24 cellular contexts compared by ENCODE assay signal in the genomic region with DNA sequence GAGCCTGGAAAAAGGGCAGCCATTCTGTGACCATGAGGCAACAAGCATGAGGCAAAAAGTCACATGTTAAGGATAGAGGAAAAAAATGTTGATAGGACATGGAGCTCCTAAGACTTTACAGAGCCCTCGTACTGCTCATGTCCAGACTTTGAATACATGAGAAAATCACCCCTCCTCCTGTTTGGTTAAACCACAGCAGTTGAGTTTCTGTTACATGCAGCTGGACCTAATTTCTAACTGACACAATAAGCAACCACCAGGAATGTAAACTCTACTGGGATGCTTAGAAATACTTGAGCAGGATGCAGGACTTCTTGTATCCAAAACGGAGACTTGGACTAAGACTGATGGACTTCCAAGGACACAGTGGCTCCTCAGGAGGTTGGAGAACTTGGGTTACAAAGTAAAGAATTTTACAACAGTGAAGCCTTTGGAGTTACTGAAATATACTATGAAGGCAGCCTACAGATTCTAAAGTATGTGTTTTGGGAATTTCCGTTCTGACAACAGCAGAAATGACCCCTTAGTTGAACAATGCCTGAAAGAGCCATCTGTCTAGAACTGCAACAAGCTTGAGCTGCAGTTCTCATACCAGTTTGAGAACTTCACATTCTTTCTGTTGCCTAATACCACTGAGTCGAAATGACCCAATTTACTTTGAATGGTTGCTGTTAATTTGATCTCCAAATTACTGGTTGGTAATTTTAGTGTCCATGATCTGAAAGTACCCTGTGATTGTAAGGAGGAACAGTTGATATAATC.
A peak's percentile ranks its signal among the peaks of the same experiment; 100 is the strongest.
DNase-seq lines count a peak whose midpoint lies in the region; ATAC-seq and TF ChIP-seq lines count a peak whose summit lies in the region.
"Had no signal": no experiment of that assay in that cellular context is flagged by ENCODE, and none has a peak within 500 bp of the region (broad histone marks: within the 10 kb centered on the region; RNA-seq: fewer than 3 reads in every experiment).

No MANE protein-coding gene starts in this region.

- no peak overlapping the region for H2AK5ac ChIP-seq in IMR-90 (ENCODE audit: low read depth, low read length)

- peak overlapping the region; percentile 68 for H2BK20ac ChIP-seq in IMR-90 (ENCODE audit: low read depth, low read length)

- no peaks in the 10 kb centered on the region for H3K9me3 ChIP-seq in IMR-90 (ENCODE audit: control insufficient read depth, insufficient read depth, low read length)
- H3K9me3 ChIP-seq: upper lobe of right lung had no signal

- H3K9ac ChIP-seq in IMR-90 (ENCODE audit: low read depth, low read length), result no peak overlapping the region
- H3K9ac ChIP-seq: BLaER1 treated with 17β-estradiol and CSF1 and Interleukin-3, amounts not matched to agents 10 nM and 100 nM had no signal

- POLR2A ChIA-PET in IMR-90 (lab: Charles Lee; ENCODE audit: unreplicated experiment), result interaction anchor here (0.6 kb wide), 1 partner anchor 439 kb away, joined by 3 read pairs; no protein-coding TSS in a partner anchor

- peak overlapping the region; percentile 33 for H3K14ac ChIP-seq in IMR-90 (replicated peaks; ENCODE audit: low read depth, low read length)

- peaks cover 5% of the 10 kb centered on the region for H3K4me1 ChIP-seq in IMR-90 (ENCODE audit: control insufficient read depth, insufficient read depth, low read length)
- H3K4me1 ChIP-seq: upper lobe of right lung had no signal

- ATAC-seq in IMR-90 (ENCODE audit: low read depth), result peak; percentile 90
- ATAC-seq: activated CD8-positive, alpha-beta T cell treated with anti-CD3 and anti-CD28 coated beads, Interleukin-2, amount 10 ng/mL, durations not matched to agents 7 days and 5 days; activated T-cell treated with anti-CD3 and anti-CD28 coated beads, Interleukin-2, amount 50 U/mL, for 4 hours; HepG2; sciatic nerve; upper lobe of right lung had no signal

- TF ChIP-seq RAD21 in IMR-90 (IDR thresholded peaks at IDR 0.05; ENCODE audit: low read length), result no peak

- no peaks in the 10 kb centered on the region for H3K36me3 ChIP-seq in IMR-90 (ENCODE audit: control insufficient read depth, insufficient read depth, low read length)
- H3K36me3 ChIP-seq: BLaER1 treated with 17β-estradiol and CSF1 and Interleukin-3, amounts not matched to agents 10 nM and 100 nM; stomach; upper lobe of right lung had no signal

- H4K91ac ChIP-seq in IMR-90 (ENCODE audit: insufficient read depth, low read depth, low read length), result peak overlapping the region; percentile 21; the same call in 1 of the 2 replicates

- peak overlapping the region; percentile 97 for H4K5ac ChIP-seq in IMR-90 (ENCODE audit: low read depth, low read length)

- H3K79me1 ChIP-seq in IMR-90 (ENCODE audit: low read depth in 1 of 2, low read length in 2 of 2), result no peaks in the 10 kb centered on the region

- no peak for TF ChIP-seq POLR2A in IMR-90 (IDR thresholded peaks at IDR 0.05; ENCODE audit: low read depth, low read length)

- peak overlapping the region; percentile 45 to 63; a peak in 3 of 4 replicates for H4K8ac ChIP-seq in IMR-90 (ENCODE audit: low read depth in 2 of 2, low read length in 2 of 2)

- DNase-seq in EH (ENCODE audit: low read depth), result peak; percentile 92
- DNase-seq in IMR-90, result peak; percentile 95
- DNase-seq in dedifferentiated amniotic fluid mesenchymal stem cell (ENCODE audit: extremely low spot score), result peak; percentile 75
- DNase-seq in non-pigmented ciliary epithelial cell (ENCODE audit: low read depth), result peak; percentile 60
- DNase-seq in NCI-H524 (lab: John Stamatoyannopoulos, UW), result no peak
- DNase-seq in T-helper 2 cell, result no peak
- no peak for DNase-seq in foreskin melanocyte
- DNase-seq: activated CD4-positive, CD25-positive, alpha-beta regulatory T cell; activated CD8-positive, alpha-beta T cell treated with anti-CD3 and anti-CD28 coated beads, Interleukin-2, amount 10 ng/mL, durations not matched to agents 7 days and 5 days; activated naive CD4-positive, alpha-beta T cell treated with anti-CD3 and anti-CD28 coated beads, Interleukin-2, amount 50 U/mL, for 16 hours; activated T-cell treated with anti-CD3 and anti-CD28 coated beads, Interleukin-2, amount 50 U/mL, for 4 hours; DMS 273 treated with DMSO at 0.1 percent for 48 hours; dorsolateral prefrontal cortex; erythroblast; GF-D8; GOT3; NCI-H526 treated with DMSO at 0.1 percent for 48 hours; PC-9; stimulated activated CD4-positive, alpha-beta T cell treated with anti-CD3 and anti-CD28 coated beads, Interleukin-2, amount 100 ng/mL, for 24 hours; stomach; upper lobe of right lung had no signal

- dilution Hi-C loops in IMR-90 (cut with HindIII; ENCODE audit: low sequenced_read_pairs, unreplicated experiment), result no loop called here

- no peak overlapping the region for H2AFZ ChIP-seq in IMR-90 (replicated peaks; ENCODE audit: low read length, poor library complexity)
- H2AFZ ChIP-seq: PC-9 had no signal

- peak overlapping the region; percentile 65; the same call in 1 of the 2 replicates for H3K4ac ChIP-seq in IMR-90 (ENCODE audit: low read depth, low read length)

- peak overlapping the region; percentile 15; the same call in 1 of the 2 replicates for H3K23ac ChIP-seq in IMR-90 (ENCODE audit: low read depth, low read length)

- H2BK15ac ChIP-seq in IMR-90 (ENCODE audit: low read depth, low read length), result 0 out of 3 replicates have a peak overlapping the region, but pooled peaks have one; percentile 24

- H2BK5ac ChIP-seq in IMR-90 (ENCODE audit: low read depth, low read length, poor library complexity, severe bottlenecking), result peak overlapping the region; percentile 96

- H3K4me3 ChIP-seq in IMR-90 (ENCODE audit: insufficient read depth, low read depth, low read length), result no peak overlapping the region
- H3K4me3 ChIP-seq: BLaER1 treated with 17β-estradiol and CSF1 and Interleukin-3, amounts not matched to agents 10 nM and 100 nM; dorsolateral prefrontal cortex; PC-9; stomach; upper lobe of right lung had no signal

- H3K9me1 ChIP-seq in IMR-90 (ENCODE audit: insufficient read depth, low read length), result no peaks in the 10 kb centered on the region

- peak overlapping the region; percentile 48; the same call in 1 of the 2 replicates for H3K4me2 ChIP-seq in IMR-90 (ENCODE audit: low read depth, low read length)
- H3K4me2 ChIP-seq: PC-9 had no signal

- H3K18ac ChIP-seq in IMR-90 (ENCODE audit: low read depth, low read length), result peak overlapping the region; percentile 96

- CTCF ChIA-PET in IMR-90 (lab: Yijun Ruan, JAX), result interaction anchor here (0.6 kb wide), 1 partner anchor 50 kb away, joined by 7 read pairs; no protein-coding TSS in a partner anchor

- peak overlapping the region; percentile 70 for H2BK120ac ChIP-seq in IMR-90 (ENCODE audit: low read depth, low read length)

- BruUV-seq in IMR-90 (replicated peaks; lab: Mats Ljungman, UMichigan), result no TSS peak

- no peak overlapping the region for H2AK9ac ChIP-seq in IMR-90 (replicated peaks; ENCODE audit: low read depth, low read length, poor library complexity)

- no CpG with 5 or more reads among the region's 4 CpGs for WGBS in IMR-90 (ENCODE audit: extremely low coverage in 2 of 2, insufficient read length in 1 of 2), 2 experiments

- no peaks in the 10 kb centered on the region for H4K20me1 ChIP-seq in IMR-90 (ENCODE audit: insufficient read depth, low read length)
- H4K20me1 ChIP-seq: BLaER1 treated with 17β-estradiol and CSF1 and Interleukin-3, amounts not matched to agents 10 nM and 100 nM had no signal

- no peaks in the 10 kb centered on the region for H3K27me3 ChIP-seq in IMR-90 (ENCODE audit: control insufficient read depth, insufficient read depth, low read length)
- H3K27me3 ChIP-seq: BLaER1 treated with 17β-estradiol and CSF1 and Interleukin-3, amounts not matched to agents 10 nM and 100 nM; dorsolateral prefrontal cortex; stomach; upper lobe of right lung had no signal

- TF ChIP-seq CTCF in IMR-90 (conservative IDR thresholded peaks at IDR 0.05; ENCODE audit: low read depth, low read length), result no peak

- intact Hi-C loops in IMR-90 (cut with micrococcal nuclease), result loop anchor here (10.0 kb wide), 1 partner anchor 180 kb away; no protein-coding TSS in a partner anchor

- H3K56ac ChIP-seq in IMR-90 (ENCODE audit: extremely low read depth, insufficient read depth, low read length), result peak overlapping the region; percentile 37; the same call in 1 of the 2 replicates

- peak overlapping the region; percentile 87 for H3K27ac ChIP-seq in IMR-90 (ENCODE audit: insufficient read depth, low read length)
- H3K27ac ChIP-seq: BLaER1 treated with 17β-estradiol and CSF1 and Interleukin-3, amounts not matched to agents 10 nM and 100 nM; PC-9; stomach; upper lobe of right lung had no signal

- in situ Hi-C loops in IMR-90 (cut with MboI; ENCODE audit: low sequenced_read_pairs), result no loop called here

TF ChIP-seq in IMR-90, 13 proteins besides CTCF, POLR2A, EP300 and RAD21:
- TF ChIP-seq NFE2L2 (IDR thresholded peaks at IDR 0.05; ENCODE audit: low read depth, low read length), result no peak
- peak; percentile 81 for TF ChIP-seq CEBPB (IDR thresholded peaks at IDR 0.05; ENCODE audit: low read depth, low read length)
- 0 out of 2 replicates have a peak, but pooled peaks have one; percentile 2 for TF ChIP-seq SMC3 (IDR thresholded peaks at IDR 0.05; ENCODE audit: low read depth, low read length)
- TF ChIP-seq, protein P1, sequence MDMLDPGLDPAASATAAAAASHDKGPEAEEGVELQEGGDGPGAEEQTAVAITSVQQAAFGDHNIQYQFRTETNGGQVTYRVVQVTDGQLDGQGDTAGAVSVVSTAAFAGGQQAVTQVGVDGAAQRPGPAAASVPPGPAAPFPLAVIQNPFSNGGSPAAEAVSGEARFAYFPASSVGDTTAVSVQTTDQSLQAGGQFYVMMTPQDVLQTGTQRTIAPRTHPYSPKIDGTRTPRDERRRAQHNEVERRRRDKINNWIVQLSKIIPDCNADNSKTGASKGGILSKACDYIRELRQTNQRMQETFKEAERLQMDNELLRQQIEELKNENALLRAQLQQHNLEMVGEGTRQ (IDR thresholded peaks at IDR 0.05; ENCODE audit: low read depth, low read length), result no peak
- no peak for TF ChIP-seq FOS (IDR thresholded peaks at IDR 0.05; ENCODE audit: low read depth, low read length)
- TF ChIP-seq MAZ (IDR thresholded peaks at IDR 0.05; ENCODE audit: borderline replicate concordance, low read depth, low read length), result no peak
- TF ChIP-seq, protein P2, sequence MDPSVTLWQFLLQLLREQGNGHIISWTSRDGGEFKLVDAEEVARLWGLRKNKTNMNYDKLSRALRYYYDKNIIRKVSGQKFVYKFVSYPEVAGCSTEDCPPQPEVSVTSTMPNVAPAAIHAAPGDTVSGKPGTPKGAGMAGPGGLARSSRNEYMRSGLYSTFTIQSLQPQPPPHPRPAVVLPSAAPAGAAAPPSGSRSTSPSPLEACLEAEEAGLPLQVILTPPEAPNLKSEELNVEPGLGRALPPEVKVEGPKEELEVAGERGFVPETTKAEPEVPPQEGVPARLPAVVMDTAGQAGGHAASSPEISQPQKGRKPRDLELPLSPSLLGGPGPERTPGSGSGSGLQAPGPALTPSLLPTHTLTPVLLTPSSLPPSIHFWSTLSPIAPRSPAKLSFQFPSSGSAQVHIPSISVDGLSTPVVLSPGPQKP (IDR thresholded peaks at IDR 0.05; ENCODE audit: borderline replicate concordance, low read depth, low read length), result no peak
- TF ChIP-seq RCOR1 (IDR thresholded peaks at IDR 0.05; ENCODE audit: insufficient replicate concordance, low read length), result no peak
- TF ChIP-seq MAFK (IDR thresholded peaks at IDR 0.05; ENCODE audit: low read depth, low read length), result no peak

Comparison
In these comparisons a context has a peak if more than half of its experiments do, and no peak if none do; other contexts are left out.
1. DNase-seq: peak in EH (single experiment), IMR-90 (single experiment), dedifferentiated amniotic fluid mesenchymal stem cell (single experiment) and non-pigmented ciliary epithelial cell (single experiment); none in NCI-H524 (0 of 2), T-helper 2 cell (0 of 5) and foreskin melanocyte (single experiment).